14 cellular contexts compared by ENCODE assay signal in the genomic region with DNA sequence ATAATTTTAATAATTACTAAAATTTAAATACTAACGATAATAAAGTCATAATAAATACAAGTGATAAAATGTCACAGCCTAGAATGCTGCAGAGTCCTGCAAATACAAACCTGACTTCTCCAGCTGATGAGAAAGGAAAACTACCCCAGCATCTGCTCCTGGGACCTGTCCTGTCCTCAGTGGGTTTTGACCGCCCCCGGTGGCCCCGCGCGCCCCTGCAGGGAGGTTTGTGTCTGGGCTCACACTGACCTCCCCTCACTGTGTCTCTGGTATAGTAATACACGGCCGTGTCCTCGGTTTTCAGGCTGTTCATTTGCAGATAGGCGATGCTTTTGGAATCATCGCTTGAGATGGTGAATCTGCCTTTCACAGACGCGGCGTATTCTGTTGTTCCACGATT.
A peak's percentile ranks its signal among the peaks of the same experiment; 100 is the strongest.
DNase-seq lines count a peak whose midpoint lies in the region; ATAC-seq and TF ChIP-seq lines count a peak whose summit lies in the region.
"Had no signal": no experiment of that assay in that cellular context is flagged by ENCODE, and none has a peak within 500 bp of the region (broad histone marks: within the 10 kb centered on the region; RNA-seq: fewer than 3 reads in every experiment).

No MANE protein-coding gene starts in this region.

- H3K27me3 Mint-ChIP-seq in activated naive CD4-positive, alpha-beta T cell treated with anti-CD3 and anti-CD28 coated beads, Interleukin-2, amount 10 ng/mL, durations not matched to agents 7 days and 5 days = peaks cover 30% of the 10 kb centered on the region
- H3K27me3 Mint-ChIP-seq in activated naive CD8-positive, alpha-beta T cell treated with anti-CD3 and anti-CD28 coated beads for 36 hours = peaks cover 22% of the 10 kb centered on the region
- no peaks in the 10 kb centered on the region for H3K27me3 Mint-ChIP-seq in osteocyte (ENCODE audit: unreplicated experiment)

- H3K4me3 Mint-ChIP-seq in activated naive CD4-positive, alpha-beta T cell treated with anti-CD3 and anti-CD28 coated beads, Interleukin-2, amount 10 ng/mL, durations not matched to agents 7 days and 5 days = no peak overlapping the region
- no peak overlapping the region for H3K4me3 Mint-ChIP-seq in activated naive CD8-positive, alpha-beta T cell treated with anti-CD3 and anti-CD28 coated beads for 36 hours
- no peak overlapping the region for H3K4me3 Mint-ChIP-seq in osteocyte (ENCODE audit: unreplicated experiment)

- peaks cover 9% of the 10 kb centered on the region for H3K9me3 Mint-ChIP-seq in activated naive CD4-positive, alpha-beta T cell treated with anti-CD3 and anti-CD28 coated beads, Interleukin-2, amount 10 ng/mL, durations not matched to agents 7 days and 5 days
- H3K9me3 Mint-ChIP-seq in activated naive CD8-positive, alpha-beta T cell treated with anti-CD3 and anti-CD28 coated beads for 36 hours = peaks cover 2% of the 10 kb centered on the region
- peaks cover 54% of the 10 kb centered on the region for H3K9me3 Mint-ChIP-seq in osteocyte (ENCODE audit: unreplicated experiment)

- H3K4me1 Mint-ChIP-seq in activated naive CD4-positive, alpha-beta T cell treated with anti-CD3 and anti-CD28 coated beads, Interleukin-2, amount 10 ng/mL, durations not matched to agents 7 days and 5 days = peaks cover 9% of the 10 kb centered on the region
- peaks cover 15% of the 10 kb centered on the region for H3K4me1 Mint-ChIP-seq in activated naive CD8-positive, alpha-beta T cell treated with anti-CD3 and anti-CD28 coated beads for 36 hours
- no peaks in the 10 kb centered on the region for H3K4me1 Mint-ChIP-seq in osteocyte (ENCODE audit: unreplicated experiment)

- peaks cover 2% of the 10 kb centered on the region for H3K36me3 Mint-ChIP-seq in activated naive CD4-positive, alpha-beta T cell treated with anti-CD3 and anti-CD28 coated beads, Interleukin-2, amount 10 ng/mL, durations not matched to agents 7 days and 5 days
- no peaks in the 10 kb centered on the region for H3K36me3 Mint-ChIP-seq in activated naive CD8-positive, alpha-beta T cell treated with anti-CD3 and anti-CD28 coated beads for 36 hours
- no peaks in the 10 kb centered on the region for H3K36me3 Mint-ChIP-seq in osteocyte (ENCODE audit: unreplicated experiment)

- CTCF ChIA-PET in activated naive CD4-positive, alpha-beta T cell treated with anti-CD3 and anti-CD28 coated beads, Interleukin-2, amount 10 ng/mL, durations not matched to agents 7 days and 5 days (lab: Charles Lee) = interaction anchor here (1.4 to 7.5 kb wide), 5 partner anchors 8 to 248 kb away, joined by 3 to 82 read pairs (median 21); no protein-coding TSS in a partner anchor

- ATAC-seq in GM21576 (IDR thresholded peaks at IDR 0.05; ENCODE audit: unreplicated experiment) = no peak
- ATAC-seq in GM19324 (IDR thresholded peaks at IDR 0.05; ENCODE audit: low FRiP score, unreplicated experiment) = no peak

- H3K27ac Mint-ChIP-seq in activated naive CD4-positive, alpha-beta T cell treated with anti-CD3 and anti-CD28 coated beads, Interleukin-2, amount 10 ng/mL, durations not matched to agents 7 days and 5 days = no peak overlapping the region
- H3K27ac Mint-ChIP-seq in activated naive CD8-positive, alpha-beta T cell treated with anti-CD3 and anti-CD28 coated beads for 36 hours = no peak overlapping the region
- no peak overlapping the region for H3K27ac Mint-ChIP-seq in osteocyte (ENCODE audit: unreplicated experiment)

- TF ChIP-seq CTCF in osteocyte (IDR thresholded peaks at IDR 0.05) = no peak

- DNase-seq in activated naive CD4-positive, alpha-beta T cell treated with Interleukin-2 at 50 U/mL for 16 hours = peak; percentile 17
- DNase-seq in activated naive CD4-positive, alpha-beta T cell treated with anti-CD3 and anti-CD28 coated beads, Interleukin-2, amount 10 ng/mL, durations not matched to agents 7 days and 5 days = no peak
- peak; percentile 62 to 80 for DNase-seq in NCI-H526 (lab: John Stamatoyannopoulos, UW)
- DNase-seq in activated naive CD8-positive, alpha-beta T cell treated with anti-CD3 and anti-CD28 coated beads for 36 hours = peak; percentile 35
- peak; percentile 9 for DNase-seq in stimulated activated CD8-positive, alpha-beta memory T cell treated with anti-CD3 and anti-CD28 coated beads, Interleukin-7, amount 100 ng/mL, for 24 hours (ENCODE audit: low read depth)
- no peak for DNase-seq in osteocyte (ENCODE audit: extremely low spot score, unreplicated experiment)
- DNase-seq: activated effector memory CD4-positive, alpha-beta T cell treated with anti-CD3 and anti-CD28 coated beads, Interleukin-2, amount 50 U/mL, for 16 hours; GM23248; mammary epithelial cell; NCI-H187; NCI-H510A treated with DMSO at 0.1 percent for 48 hours; SJCRH30 had no signal

Comparison
In these comparisons a context has a peak if more than half of its experiments do, and no peak if none do; other contexts are left out.
1. DNase-seq: peak in activated naive CD4-positive, alpha-beta T cell treated with Interleukin-2 at 50 U/mL for 16 hours (single experiment), NCI-H526 (2 of 2), activated naive CD8-positive, alpha-beta T cell treated with anti-CD3 and anti-CD28 coated beads for 36 hours (single experiment) and stimulated activated CD8-positive, alpha-beta memory T cell treated with anti-CD3 and anti-CD28 coated beads, Interleukin-7, amount 100 ng/mL, for 24 hours (single experiment); none in activated naive CD4-positive, alpha-beta T cell treated with anti-CD3 and anti-CD28 coated beads, Interleukin-2, amount 10 ng/mL, durations not matched to agents 7 days and 5 days (single experiment) and osteocyte (single experiment).